ENCODE assay signal across 28 cellular contexts in the genomic region with DNA sequence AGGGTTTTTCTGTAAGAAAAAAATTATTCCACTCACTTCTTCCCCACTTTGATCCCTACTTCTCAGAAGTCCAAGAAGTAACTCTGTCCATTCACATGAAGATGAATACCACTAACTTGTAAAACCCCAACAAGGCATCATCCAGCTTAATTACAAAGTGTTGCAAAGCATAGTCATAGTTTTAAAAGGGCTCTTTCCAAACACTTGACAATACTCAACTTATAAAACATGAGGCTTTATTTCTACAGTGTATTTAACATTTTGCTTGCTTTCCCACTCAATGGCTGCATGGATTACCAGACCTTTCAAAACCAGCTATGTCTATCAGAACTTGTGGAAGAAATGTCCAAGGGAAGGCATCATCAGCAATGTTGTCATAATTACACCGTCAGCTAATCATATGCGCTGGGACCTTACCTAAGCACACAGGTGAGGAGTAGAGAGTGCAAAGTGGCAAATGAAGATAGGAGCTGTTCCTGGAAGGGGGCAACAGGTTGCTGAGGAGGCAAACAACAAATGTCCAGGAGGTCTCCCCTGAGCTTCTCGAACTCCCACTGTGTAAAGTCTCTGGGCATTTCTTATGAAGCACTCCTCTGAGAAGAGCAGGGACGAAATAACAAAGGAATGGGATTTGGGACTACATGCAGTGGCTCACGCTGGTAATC.
"Had no signal": no experiment of that assay in that cellular context is flagged by ENCODE, and none has a peak within 500 bp of the region (broad histone marks: within the 10 kb centered on the region; RNA-seq: fewer than 3 reads in every experiment).

No MANE protein-coding gene starts in this region.

- H3K27ac ChIP-seq: ascending aorta had no signal

- DNase-seq: activated B cell treated with CpG ODN at 0.5 μM for 24 hours; activated CD4-positive, alpha-beta T cell treated with anti-CD3 and anti-CD28 coated beads for 1 hour; activated CD4-positive, alpha-beta T cell treated with anti-CD3 and anti-CD28 coated beads, Interleukin-2, amount 10 ng/mL, durations not matched to agents 24 days and 14 days; activated CD4-positive, alpha-beta T cell treated with anti-CD3 and anti-CD28 coated beads, Interleukin-2, amount 50 U/mL, for 48 hours; activated CD8-positive, alpha-beta memory T cell treated with anti-CD3 and anti-CD28 coated beads, Interleukin-2, amount 10 ng/mL, durations not matched to agents 7 days and 5 days; activated effector memory CD4-positive, alpha-beta T cell treated with anti-CD3 and anti-CD28 coated beads, Interleukin-2, amount 50 U/mL, for 16 hours; activated naive CD4-positive, alpha-beta T cell treated with Interleukin-2 at 50 U/mL for 16 hours; activated naive CD8-positive, alpha-beta T cell treated with anti-CD3 and anti-CD28 coated beads, Interleukin-2, amount 50 U/mL, for 24 hours; activated T-cell treated with anti-CD3 and anti-CD28 coated beads, Interleukin-2, amount 50 U/mL, for 24 hours; amniotic stem cell; body of pancreas; central memory CD4-positive, alpha-beta T cell; Kasumi-1; KBM-7; NCI-H1092; NCI-H2029; NCI-H2107; NCI-H2171 treated with DMSO at 0.1 percent for 48 hours; NCI-H226; NCI-H526; NCI-H82; SHP77 treated with DMSO at 0.1 percent for 48 hours; T-cell; T-helper 2 cell; T1000 had no signal

- H3K4me3 ChIP-seq: ascending aorta, body of pancreas had no signal

- H3K9me3 ChIP-seq: ascending aorta, body of pancreas had no signal

- H3K9me3 Mint-ChIP-seq: activated B cell treated with CpG ODN at 0.5 μM for 24 hours; activated CD4-positive, alpha-beta T cell treated with anti-CD3 and anti-CD28 coated beads, Interleukin-2, amount 10 ng/mL, durations not matched to agents 24 days and 14 days; activated naive CD4-positive, alpha-beta T cell treated with anti-CD3 and anti-CD28 coated beads, Interleukin-2, amount 50 U/mL, for 72 hours; activated naive CD8-positive, alpha-beta T cell treated with anti-CD3 and anti-CD28 coated beads, Interleukin-2, amount 50 U/mL, for 24 hours; activated T-cell treated with anti-CD3 and anti-CD28 coated beads, Interleukin-2, amount 50 U/mL, for 24 hours; activated T-helper 1 cell treated with anti-CD3 and anti-CD28 coated beads, Interleukin-12 subunit alpha, Interleukin-12 subunit beta, Interleukin-2, Interleukin-4 antibody, amounts not matched to agents 30 ng/mL and 10 ng/mL and 1 ng/mL, durations not matched to agents 14 hours and 24 hours and 36 hours; T-cell had no signal

- H3K27ac Mint-ChIP-seq: activated B cell treated with CpG ODN at 0.5 μM for 24 hours; activated CD4-positive, alpha-beta T cell treated with anti-CD3 and anti-CD28 coated beads, Interleukin-2, amount 10 ng/mL, durations not matched to agents 24 days and 14 days; activated CD8-positive, alpha-beta memory T cell treated with anti-CD3 and anti-CD28 coated beads, Interleukin-2, amount 10 ng/mL, durations not matched to agents 7 days and 5 days; activated naive CD4-positive, alpha-beta T cell treated with anti-CD3 and anti-CD28 coated beads, Interleukin-2, amount 50 U/mL, for 72 hours; activated naive CD8-positive, alpha-beta T cell treated with anti-CD3 and anti-CD28 coated beads, Interleukin-2, amount 50 U/mL, for 24 hours; activated T-cell treated with anti-CD3 and anti-CD28 coated beads, Interleukin-2, amount 50 U/mL, for 24 hours; activated T-helper 1 cell treated with anti-CD3 and anti-CD28 coated beads, Interleukin-12 subunit alpha, Interleukin-12 subunit beta, Interleukin-2, Interleukin-4 antibody, amounts not matched to agents 30 ng/mL and 10 ng/mL and 1 ng/mL, durations not matched to agents 14 hours and 24 hours and 36 hours; T-cell had no signal

- ATAC-seq: activated CD8-positive, alpha-beta memory T cell treated with anti-CD3 and anti-CD28 coated beads, Interleukin-2, amount 10 ng/mL, durations not matched to agents 7 days and 5 days; activated naive CD4-positive, alpha-beta T cell treated with anti-CD3 and anti-CD28 coated beads, Interleukin-2, amount 50 U/mL, for 72 hours; activated naive CD8-positive, alpha-beta T cell treated with anti-CD3 and anti-CD28 coated beads, Interleukin-2, amount 50 U/mL, for 24 hours; body of pancreas; T-cell had no signal

- H3K36me3 ChIP-seq: ascending aorta had no signal

- H3K27me3 ChIP-seq: ascending aorta, body of pancreas had no signal

- H3K4me1 ChIP-seq: ascending aorta had no signal

- H3K4me1 Mint-ChIP-seq: activated B cell treated with CpG ODN at 0.5 μM for 24 hours; activated CD8-positive, alpha-beta memory T cell treated with anti-CD3 and anti-CD28 coated beads, Interleukin-2, amount 10 ng/mL, durations not matched to agents 7 days and 5 days; T-cell had no signal

- H3K4me3 Mint-ChIP-seq: activated B cell treated with CpG ODN at 0.5 μM for 24 hours; activated CD4-positive, alpha-beta T cell treated with anti-CD3 and anti-CD28 coated beads, Interleukin-2, amount 10 ng/mL, durations not matched to agents 24 days and 14 days; activated CD8-positive, alpha-beta memory T cell treated with anti-CD3 and anti-CD28 coated beads, Interleukin-2, amount 10 ng/mL, durations not matched to agents 7 days and 5 days; activated naive CD8-positive, alpha-beta T cell treated with anti-CD3 and anti-CD28 coated beads, Interleukin-2, amount 50 U/mL, for 24 hours; activated T-cell treated with anti-CD3 and anti-CD28 coated beads, Interleukin-2, amount 50 U/mL, for 24 hours; activated T-helper 1 cell treated with anti-CD3 and anti-CD28 coated beads, Interleukin-12 subunit alpha, Interleukin-12 subunit beta, Interleukin-2, Interleukin-4 antibody, amounts not matched to agents 30 ng/mL and 10 ng/mL and 1 ng/mL, durations not matched to agents 14 hours and 24 hours and 36 hours; T-cell had no signal

- H3K36me3 Mint-ChIP-seq: activated CD8-positive, alpha-beta memory T cell treated with anti-CD3 and anti-CD28 coated beads, Interleukin-2, amount 10 ng/mL, durations not matched to agents 7 days and 5 days; activated naive CD4-positive, alpha-beta T cell treated with anti-CD3 and anti-CD28 coated beads, Interleukin-2, amount 50 U/mL, for 72 hours; T-cell had no signal

- H3K27me3 Mint-ChIP-seq: activated B cell treated with CpG ODN at 0.5 μM for 24 hours; activated CD4-positive, alpha-beta T cell treated with anti-CD3 and anti-CD28 coated beads, Interleukin-2, amount 10 ng/mL, durations not matched to agents 24 days and 14 days; activated naive CD8-positive, alpha-beta T cell treated with anti-CD3 and anti-CD28 coated beads, Interleukin-2, amount 50 U/mL, for 24 hours; activated T-cell treated with anti-CD3 and anti-CD28 coated beads, Interleukin-2, amount 50 U/mL, for 24 hours; T-cell had no signal
